Comparison of ENCODE assay signal across 15 cellular contexts in the genomic region with DNA sequence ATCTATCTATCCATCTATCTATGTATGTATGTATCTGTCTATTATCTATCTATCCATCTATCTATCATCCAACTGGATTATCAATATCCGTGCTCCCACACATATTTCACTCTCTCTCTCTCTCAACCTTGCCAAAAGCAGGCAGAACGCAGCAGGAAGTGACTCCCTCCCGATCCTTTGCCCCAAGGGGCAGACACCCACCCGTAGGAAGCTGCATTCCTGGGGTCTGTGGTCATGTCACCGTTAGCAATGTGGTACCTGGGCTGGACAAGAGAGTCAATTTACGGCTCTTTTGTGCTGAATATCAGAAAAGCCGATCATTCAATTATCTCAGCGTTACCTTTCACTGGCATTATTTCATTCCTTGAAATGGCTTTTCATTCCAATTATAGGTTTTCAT.
DNase-seq lines count a peak whose midpoint lies in the region; ATAC-seq lines count a peak whose summit lies in the region.
"Had no signal": no experiment of that assay in that cellular context is flagged by ENCODE, and none has a peak within 500 bp of the region (broad histone marks: within the 10 kb centered on the region; RNA-seq: fewer than 3 reads in every experiment).

No MANE protein-coding gene starts in this region.

- ATAC-seq in HG02938 (IDR thresholded peaks at IDR 0.05; ENCODE audit: unreplicated experiment) (no peak), HG03045 (IDR thresholded peaks at IDR 0.05; ENCODE audit: unreplicated experiment) (no peak), HG03342 (IDR thresholded peaks at IDR 0.05; ENCODE audit: unreplicated experiment) (no peak)
- ATAC-seq: A549; CD8-positive, alpha-beta T cell had no signal

- DNase-seq in Daoy (ENCODE audit: low read depth) (peak; percentile 20), islet precursor cell (peak; percentile 80), mesenteric fat pad (ENCODE audit: low spot score) (peak; percentile 49)
- DNase-seq: AML-193; Caco-2; Calu3; CD4-positive, alpha-beta T cell; CD8-positive, alpha-beta T cell; DMS79 treated with DMSO at 0.1 percent for 48 hours; EL; GF-D8 had no signal

Comparison
In these comparisons a context has a peak if more than half of its experiments do, and no peak if none do; other contexts are left out.
1. DNase-seq: peak in every context shown above with its lines; median percentile 80 in islet precursor cell; 49 in mesenteric fat pad; 20 in Daoy.